Comparison of ENCODE assay signal across 18 cellular contexts in the genomic region with DNA sequence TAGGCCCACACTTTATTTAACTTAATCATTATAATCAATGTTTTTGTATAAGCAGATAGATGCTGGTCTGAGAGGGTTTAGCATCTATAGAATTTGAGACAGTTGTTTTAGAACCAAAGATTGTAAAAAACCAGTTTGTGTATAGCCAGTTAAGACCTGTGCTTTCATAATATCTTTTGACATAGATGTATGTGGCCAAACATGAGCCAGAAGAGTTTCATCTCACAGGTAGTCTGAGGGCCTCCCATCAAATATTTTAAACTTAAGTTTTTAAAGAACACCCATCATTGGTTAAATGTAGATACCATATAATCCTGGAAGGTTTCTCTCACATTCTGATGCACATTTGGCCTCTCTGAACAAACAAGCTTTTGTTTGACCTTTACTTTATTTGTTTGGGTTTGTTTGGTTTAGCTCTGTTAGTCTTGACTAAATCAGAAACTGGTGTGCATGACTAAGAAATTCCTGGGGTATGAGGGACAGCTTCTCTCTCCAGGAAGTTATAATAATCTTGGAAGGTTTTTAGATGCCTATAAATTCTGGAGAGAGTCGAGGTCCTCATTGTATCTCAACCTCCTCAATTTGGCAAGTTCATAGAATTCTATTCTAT. TPM values are rescaled to one million over a fixed set of nuclear protein-coding genes. Genes with fewer than 3 reads are reported as not detected.
A peak's percentile ranks its signal among the peaks of the same experiment; 100 is the strongest.
DNase-seq lines count a peak whose midpoint lies in the region; ATAC-seq, FAIRE-seq and TF ChIP-seq lines count a peak whose summit lies in the region.
"Had no signal": no experiment of that assay in that cellular context is flagged by ENCODE, and none has a peak within 500 bp of the region (broad histone marks: within the 10 kb centered on the region; RNA-seq: fewer than 3 reads in every experiment).

No MANE protein-coding gene starts in this region.

- POLR2A ChIA-PET in T-cell (lab: Charles Lee) (no interaction called here), RWPE1 (lab: Yijun Ruan, JAX; ENCODE audit: low non-redundant PET) (no interaction called here)

- no peak overlapping the region for H3K27ac Mint-ChIP-seq in activated naive CD8-positive, alpha-beta T cell treated with anti-CD3 and anti-CD28 coated beads, Interleukin-2, amount 50 U/mL, for 24 hours
- H3K27ac Mint-ChIP-seq in activated naive CD8-positive, alpha-beta T cell treated with anti-CD3 and anti-CD28 coated beads for 36 hours = no peak overlapping the region
- H3K27ac Mint-ChIP-seq in activated T-helper 17 cell treated with anti-CD3 and anti-CD28 coated beads, Interleukin-2, amount 50 U/mL, for 72 hours = no peak overlapping the region
- no peak overlapping the region for H3K27ac Mint-ChIP-seq in T-cell
- H3K27ac Mint-ChIP-seq: activated CD4-positive, alpha-beta T cell treated with anti-CD3 and anti-CD28 coated beads for 36 hours had no signal

- peaks cover 9% of the 10 kb centered on the region for H3K4me1 Mint-ChIP-seq in activated naive CD8-positive, alpha-beta T cell treated with anti-CD3 and anti-CD28 coated beads, Interleukin-2, amount 50 U/mL, for 24 hours
- H3K4me1 Mint-ChIP-seq in activated naive CD8-positive, alpha-beta T cell treated with anti-CD3 and anti-CD28 coated beads for 36 hours = peaks cover 2% of the 10 kb centered on the region
- no peaks in the 10 kb centered on the region for H3K4me1 Mint-ChIP-seq in activated T-helper 17 cell treated with anti-CD3 and anti-CD28 coated beads, Interleukin-2, amount 50 U/mL, for 72 hours
- H3K4me1 Mint-ChIP-seq in T-cell = no peaks in the 10 kb centered on the region
- H3K4me1 Mint-ChIP-seq: activated CD4-positive, alpha-beta T cell treated with anti-CD3 and anti-CD28 coated beads for 36 hours had no signal

- CTCF ChIA-PET in T-cell (lab: Charles Lee) = interaction anchor here in 1 of 2 donors (0.6 to 1.3 kb wide), 2 partner anchors 9 to 94 kb away, joined by 3 read pairs; no protein-coding TSS in a partner anchor
- CTCF ChIA-PET in RWPE1 (lab: Yijun Ruan, JAX) = interaction anchor here (0.6 to 0.7 kb wide), 2 partner anchors 520 to 788 kb away, joined by 3 read pairs; a partner anchor contains a TSS

- no peaks in the 10 kb centered on the region for H3K36me3 Mint-ChIP-seq in activated naive CD8-positive, alpha-beta T cell treated with anti-CD3 and anti-CD28 coated beads, Interleukin-2, amount 50 U/mL, for 24 hours (ENCODE audit: low read depth)
- H3K36me3 Mint-ChIP-seq in activated naive CD8-positive, alpha-beta T cell treated with anti-CD3 and anti-CD28 coated beads for 36 hours = no peaks in the 10 kb centered on the region
- H3K36me3 Mint-ChIP-seq in activated T-helper 17 cell treated with anti-CD3 and anti-CD28 coated beads, Interleukin-2, amount 50 U/mL, for 72 hours (ENCODE audit: low read depth) = no peaks in the 10 kb centered on the region
- H3K36me3 Mint-ChIP-seq in T-cell = no peaks in the 10 kb centered on the region

- H3K9me3 Mint-ChIP-seq in activated naive CD8-positive, alpha-beta T cell treated with anti-CD3 and anti-CD28 coated beads, Interleukin-2, amount 50 U/mL, for 24 hours = no peaks in the 10 kb centered on the region
- H3K9me3 Mint-ChIP-seq in activated naive CD8-positive, alpha-beta T cell treated with anti-CD3 and anti-CD28 coated beads for 36 hours = peaks cover 1% of the 10 kb centered on the region
- no peaks in the 10 kb centered on the region for H3K9me3 Mint-ChIP-seq in activated T-helper 17 cell treated with anti-CD3 and anti-CD28 coated beads, Interleukin-2, amount 50 U/mL, for 72 hours
- H3K9me3 Mint-ChIP-seq in T-cell = no peaks in the 10 kb centered on the region

- TF ChIP-seq CTCF in RWPE1 (conservative IDR thresholded peaks at IDR 0.05; ENCODE audit: low read depth) = no peak

- H3K27me3 Mint-ChIP-seq in activated naive CD8-positive, alpha-beta T cell treated with anti-CD3 and anti-CD28 coated beads, Interleukin-2, amount 50 U/mL, for 24 hours = no peaks in the 10 kb centered on the region
- H3K27me3 Mint-ChIP-seq in activated naive CD8-positive, alpha-beta T cell treated with anti-CD3 and anti-CD28 coated beads for 36 hours = no peaks in the 10 kb centered on the region
- no peaks in the 10 kb centered on the region for H3K27me3 Mint-ChIP-seq in activated T-helper 17 cell treated with anti-CD3 and anti-CD28 coated beads, Interleukin-2, amount 50 U/mL, for 72 hours
- no peaks in the 10 kb centered on the region for H3K27me3 Mint-ChIP-seq in T-cell
- H3K27me3 Mint-ChIP-seq: activated CD4-positive, alpha-beta T cell treated with anti-CD3 and anti-CD28 coated beads for 36 hours had no signal

- DNase-seq in activated naive CD8-positive, alpha-beta T cell treated with anti-CD3 and anti-CD28 coated beads, Interleukin-2, amount 50 U/mL, for 24 hours = no peak
- no peak for DNase-seq in activated naive CD8-positive, alpha-beta T cell treated with anti-CD3 and anti-CD28 coated beads for 36 hours
- DNase-seq in foreskin melanocyte = peak; percentile 4
- DNase-seq in urothelium cell line (ENCODE audit: low spot score) = peak; percentile 12
- no peak for DNase-seq in T-cell
- DNase-seq in NCI-H1930 (lab: John Stamatoyannopoulos, UW) = no peak
- DNase-seq in RWPE1 (ENCODE audit: low spot score) = no peak
- DNase-seq: ACHN; activated CD4-positive, alpha-beta T cell treated with anti-CD3 and anti-CD28 coated beads for 36 hours; activated effector memory CD4-positive, alpha-beta T cell treated with Interleukin-2 at 50 U/mL for 16 hours; dermis blood vessel endothelial cell; hippocampal formation; NCI-H1092; NCI-H748 treated with DMSO at 0.1 percent for 48 hours; testis had no signal

- H3K4me3 Mint-ChIP-seq in activated naive CD8-positive, alpha-beta T cell treated with anti-CD3 and anti-CD28 coated beads, Interleukin-2, amount 50 U/mL, for 24 hours = no peak overlapping the region
- no peak overlapping the region for H3K4me3 Mint-ChIP-seq in activated naive CD8-positive, alpha-beta T cell treated with anti-CD3 and anti-CD28 coated beads for 36 hours
- H3K4me3 Mint-ChIP-seq in activated T-helper 17 cell treated with anti-CD3 and anti-CD28 coated beads, Interleukin-2, amount 50 U/mL, for 72 hours = no peak overlapping the region
- no peak overlapping the region for H3K4me3 Mint-ChIP-seq in T-cell
- H3K4me3 Mint-ChIP-seq: activated CD4-positive, alpha-beta T cell treated with anti-CD3 and anti-CD28 coated beads for 36 hours had no signal

- no peak for FAIRE-seq in urothelium cell line (lab: Jason Lieb, UNC)

- ATAC-seq in activated naive CD8-positive, alpha-beta T cell treated with anti-CD3 and anti-CD28 coated beads, Interleukin-2, amount 50 U/mL, for 24 hours = peak; percentile 33
- ATAC-seq in activated T-helper 17 cell treated with anti-CD3 and anti-CD28 coated beads, Interleukin-2, amount 50 U/mL, for 72 hours (replicated peaks) = peak; percentile 64
- ATAC-seq in T-cell (replicated peaks in 1 of 4) = no peak
- ATAC-seq: activated CD4-positive, alpha-beta T cell treated with anti-CD3 and anti-CD28 coated beads for 36 hours had no signal

- H3K27ac ChIP-seq in RWPE1 = no peak overlapping the region
- H3K27ac ChIP-seq: parathyroid adenoma, testis had no signal

RNA-seq across cellular contexts. Expression of a gene that starts 58.0 kb away (rescaled TPM):
- not detected for total RNA-seq in activated naive CD8-positive, alpha-beta T cell treated with anti-CD3 and anti-CD28 coated beads for 36 hours
- 1 to 10 TPM; 2.2 to 4.9 TPM for total RNA-seq in activated T-helper 17 cell treated with anti-CD3 and anti-CD28 coated beads, Interleukin-2, amount 50 U/mL, for 72 hours
- total RNA-seq in T-cell = 1 to 10 TPM; 1.2 to 5.5 (median 3.4) TPM
- total RNA-seq: Daoy had no signal

Comparison
In these comparisons a context has a peak if more than half of its experiments do, and no peak if none do; other contexts are left out.
1. ATAC-seq: peak in activated naive CD8-positive, alpha-beta T cell treated with anti-CD3 and anti-CD28 coated beads, Interleukin-2, amount 50 U/mL, for 24 hours (single experiment) and activated T-helper 17 cell treated with anti-CD3 and anti-CD28 coated beads, Interleukin-2, amount 50 U/mL, for 72 hours (single experiment); none in T-cell (0 of 4).
2. DNase-seq: peak in foreskin melanocyte (single experiment) and urothelium cell line (single experiment); none in activated naive CD8-positive, alpha-beta T cell treated with anti-CD3 and anti-CD28 coated beads, Interleukin-2, amount 50 U/mL, for 24 hours (single experiment), activated naive CD8-positive, alpha-beta T cell treated with anti-CD3 and anti-CD28 coated beads for 36 hours (single experiment), T-cell (0 of 34), NCI-H1930 (0 of 2) and RWPE1 (single experiment).